8 cellular contexts compared by ENCODE assay signal in the genomic region with DNA sequence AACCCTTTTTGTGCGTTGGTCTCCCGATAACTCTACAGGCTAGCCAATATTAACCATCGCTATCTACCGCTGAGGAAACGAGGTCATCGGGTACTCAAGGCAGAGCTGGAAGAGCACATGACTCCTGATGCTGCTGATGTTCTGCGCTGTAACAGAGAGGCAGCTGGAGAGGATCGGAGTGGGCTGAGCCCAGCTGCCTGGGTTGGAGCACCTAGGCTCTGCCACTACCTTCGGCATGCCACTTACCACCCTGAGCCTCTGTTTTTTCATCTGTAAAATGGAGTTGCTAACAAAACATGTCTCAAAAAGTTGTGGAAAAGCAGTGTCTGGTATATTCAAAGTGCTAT. TPM values are rescaled to one million over a fixed set of nuclear protein-coding genes. Genes with fewer than 3 reads are reported as not detected.
A peak's percentile ranks its signal among the peaks of the same experiment; 100 is the strongest.
DNase-seq lines count a peak whose midpoint lies in the region; ATAC-seq and TF ChIP-seq lines count a peak whose summit lies in the region.

No MANE protein-coding gene starts in this region.

- DNase-seq in NCI-H1417 (lab: John Stamatoyannopoulos, UW) (peak in 2 of 3 experiments; percentile 61 to 85), NCI-H1417 treated with DMSO at 0.1 percent for 48 hours (lab: John Stamatoyannopoulos, UW) (no peak), endodermal cell (no peak), natural killer cell (no peak), GM10266 (ENCODE audit: extremely low spot score) (no peak), germinal center (ENCODE audit: low spot score) (no peak)

- H2AFZ ChIP-seq in OCI-LY3 (ENCODE audit: low read depth, low read length), result peak overlapping the region; percentile 97

- peaks cover 48% of the 10 kb centered on the region for H3K4me1 Mint-ChIP-seq in endodermal cell
- peaks cover 0 to 3% of the 10 kb centered on the region in 2 donors for H3K4me1 Mint-ChIP-seq in natural killer cell

- H3K79me2 ChIP-seq in OCI-LY3 (ENCODE audit: low read length), result no peaks in the 10 kb centered on the region

- ATAC-seq in natural killer cell (peak in 2 of 3 donors; percentile 23 to 29), GM19035 (IDR thresholded peaks at IDR 0.05; ENCODE audit: unreplicated experiment) (no peak)

- peak overlapping the region; percentile 98 for H3K4me3 ChIP-seq in OCI-LY3 (ENCODE audit: low read length)
- H3K4me3 ChIP-seq in endodermal cell (ENCODE audit: low read length), result peak overlapping the region; percentile 74

- TF ChIP-seq CTCF in OCI-LY3 (IDR thresholded peaks at IDR 0.05; ENCODE audit: low read depth, low read length) (no peak), endodermal cell (conservative IDR thresholded peaks at IDR 0.05) (no peak), natural killer cell (IDR thresholded peaks at IDR 0.05) (no peak), GM10266 (IDR thresholded peaks at IDR 0.05; ENCODE audit: control insufficient read depth, insufficient read depth, low read depth, missing control alignments) (no peak)

- H3K27me3 Mint-ChIP-seq in endodermal cell (ENCODE audit: insufficient read depth) (peaks cover 15% of the 10 kb centered on the region), natural killer cell (ENCODE audit: low read depth in 2 of 2) (peaks cover 6 to 7% of the 10 kb centered on the region in 2 donors)

- H3K9ac ChIP-seq in OCI-LY3 (ENCODE audit: low read length) (peak overlapping the region; percentile 89), endodermal cell (ENCODE audit: extremely low read depth, low read length, poor library complexity, severe bottlenecking) (no peak overlapping the region)

- H3K27ac ChIP-seq in OCI-LY3 (ENCODE audit: low read length) (no peak overlapping the region), endodermal cell (ENCODE audit: low read depth, low read length) (no peak overlapping the region)

- H3K36me3 Mint-ChIP-seq in endodermal cell (ENCODE audit: low read depth), result no peaks in the 10 kb centered on the region
- no peaks in the 10 kb centered on the region for H3K36me3 Mint-ChIP-seq in natural killer cell

- H3K27me3 ChIP-seq in OCI-LY3 (ENCODE audit: low read depth, low read length) (no peaks in the 10 kb centered on the region), endodermal cell (ENCODE audit: control insufficient read depth, insufficient read depth, low read length, poor library complexity, severe bottlenecking) (no peaks in the 10 kb centered on the region)

- H3K4me1 ChIP-seq in OCI-LY3 (ENCODE audit: low read length), result peaks cover 16% of the 10 kb centered on the region
- peaks cover 15% of the 10 kb centered on the region for H3K4me1 ChIP-seq in endodermal cell (ENCODE audit: control insufficient read depth, insufficient read depth, low read length)

- intact Hi-C loops in natural killer cell (cut with micrococcal nuclease), result no loop called here

- WGBS in endodermal cell (ENCODE audit: insufficient coverage in 1 of 2, insufficient read length in 1 of 2), 2 experiments, result 25 to 47% methylated on average over 6 to 9 of the region's 9 CpGs

- H4K20me1 ChIP-seq in OCI-LY3 (ENCODE audit: insufficient read depth, low read length), result no peaks in the 10 kb centered on the region

- no peaks in the 10 kb centered on the region for H3K9me3 Mint-ChIP-seq in endodermal cell
- no peaks in the 10 kb centered on the region for H3K9me3 Mint-ChIP-seq in natural killer cell

- H3K9me3 ChIP-seq in OCI-LY3 (ENCODE audit: insufficient read depth, low read length) (no peaks in the 10 kb centered on the region), endodermal cell (ENCODE audit: control insufficient read depth, low read length) (no peaks in the 10 kb centered on the region)

- H3K36me3 ChIP-seq in OCI-LY3 (replicated peaks; ENCODE audit: low read depth, low read length), result no peaks in the 10 kb centered on the region
- H3K36me3 ChIP-seq in endodermal cell (ENCODE audit: control insufficient read depth, insufficient read depth, low read length), result no peaks in the 10 kb centered on the region

- peak overlapping the region; percentile 63 for H3K4me3 Mint-ChIP-seq in endodermal cell
- H3K4me3 Mint-ChIP-seq in natural killer cell, result peak overlapping the region; percentile 71

- H3K27ac Mint-ChIP-seq in endodermal cell (no peak overlapping the region), natural killer cell (no peak overlapping the region)

- H3K4me2 ChIP-seq in OCI-LY3 (ENCODE audit: low read length), result peak overlapping the region; percentile 61

RNA-seq across cellular contexts. Expression of gene SLC46A1, which starts 0.4 kb away (rescaled TPM):
- 10 to 100 TPM in 1 of 2 donors, 1 to 10 TPM in 1; 6.9 to 10.9 TPM for total RNA-seq in endodermal cell
- polyA plus RNA-seq in endodermal cell (2013, experiment 1 of 2), result 4.0 TPM
- polyA plus RNA-seq in endodermal cell (2013, experiment 2 of 2), result 5.7 TPM
- total RNA-seq in natural killer cell, result under 1 TPM; 0.54 to 0.84 (median 0.55) TPM

RNA-seq across cellular contexts. Expression of gene SARM1, which starts 35.0 kb away (rescaled TPM):
- total RNA-seq in endodermal cell (1 to 10 TPM; 1.3 to 2.0 TPM), natural killer cell (10 to 100 TPM; 25.7 to 33.0 (median 26.2) TPM)
- 11.5 TPM for polyA plus RNA-seq in endodermal cell (2013, experiment 1 of 2)
- polyA plus RNA-seq in endodermal cell (2013, experiment 2 of 2), result 11.0 TPM

RNA-seq across cellular contexts. Expression of gene VTN, which starts 36.3 kb away (rescaled TPM):
- total RNA-seq in endodermal cell, result 1 to 10 TPM; 2.5 to 6.7 TPM
- polyA plus RNA-seq in endodermal cell (2013, experiment 1 of 2), result 5.6 TPM
- 4.4 TPM for polyA plus RNA-seq in endodermal cell (2013, experiment 2 of 2)
- not detected for total RNA-seq in natural killer cell

RNA-seq across cellular contexts. Expression of gene SEBOX, which starts 41.5 kb away (rescaled TPM):
- not detected for total RNA-seq in endodermal cell
- polyA plus RNA-seq in endodermal cell (2013, experiment 1 of 2), result not detected
- not detected for polyA plus RNA-seq in endodermal cell (2013, experiment 2 of 2)
- total RNA-seq in natural killer cell, result not detected

RNA-seq across cellular contexts. Expression of gene POLDIP2, which starts 49.1 kb away (rescaled TPM):
- total RNA-seq in endodermal cell, result 10 to 100 TPM; 69.0 to 72.1 TPM
- polyA plus RNA-seq in endodermal cell (2013, experiment 1 of 2), result 56.7 TPM
- 51.2 TPM for polyA plus RNA-seq in endodermal cell (2013, experiment 2 of 2)
- total RNA-seq in natural killer cell, result 10 to 100 TPM; 30.8 to 37.0 (median 33.7) TPM

Comparison
In these comparisons a context has a peak if more than half of its experiments do, and no peak if none do; other contexts are left out.
1. DNase-seq: peak in NCI-H1417 (2 of 3); none in NCI-H1417 treated with DMSO at 0.1 percent for 48 hours (single experiment), endodermal cell (single experiment), natural killer cell (single experiment), GM10266 (single experiment) and germinal center (single experiment).
2. RNA of gene SLC46A1, which starts 0.4 kb away (total RNA-seq): 6.9 to 10.9 TPM in endodermal cell; 0.54 to 0.84 TPM in natural killer cell; every median in the first group is over 4 times any median in the second.
3. RNA of gene SARM1, which starts 35.0 kb away (total RNA-seq): 25.7 to 33.0 TPM in natural killer cell; 1.3 to 2.0 TPM in endodermal cell; every median in the first group is over 4 times any median in the second.